In genomic region chr2:88082781-88083180, GRCh38 we compare ENCODE assay signal across 25 cellular contexts. TPM values are rescaled to one million over a fixed set of nuclear protein-coding genes. Genes with fewer than 3 reads are reported as not detected.
DNase-seq lines count a peak whose midpoint lies in the region; ATAC-seq, FAIRE-seq and TF ChIP-seq lines count a peak whose summit lies in the region.
"Had no signal": no experiment of that assay in that cellular context is flagged by ENCODE, and none has a peak within 500 bp of the region (broad histone marks: within the 10 kb centered on the region; RNA-seq: fewer than 3 reads in every experiment).

No MANE protein-coding gene starts in this region.

- 86 to 96% (median 93%) methylated on average over 1 of the region's 1 CpG for WGBS in psoas muscle, 3 donors

- no peak overlapping the region for H3K4me3 Mint-ChIP-seq in Calu3 (ENCODE audit: low read depth, unreplicated experiment)
- H3K4me3 Mint-ChIP-seq in activated naive CD4-positive, alpha-beta T cell treated with anti-CD3 and anti-CD28 coated beads for 36 hours: no peak overlapping the region
- H3K4me3 Mint-ChIP-seq in activated CD4-positive, alpha-beta T cell treated with anti-CD3 and anti-CD28 coated beads, Interleukin-2, amount 10 ng/mL, durations not matched to agents 24 days and 14 days: no peak overlapping the region
- H3K4me3 Mint-ChIP-seq: activated CD4-positive, alpha-beta memory T cell treated with anti-CD3 and anti-CD28 coated beads, Interleukin-2, amount 10 ng/mL, durations not matched to agents 7 days and 5 days; neural progenitor cell had no signal

- no peaks in the 10 kb centered on the region for H3K27me3 ChIP-seq in psoas muscle (ENCODE audit: insufficient read depth in 3 of 3, low read length in 2 of 3)
- H3K27me3 ChIP-seq: esophagus squamous epithelium, left lung, MG63, neural progenitor cell, thyroid gland had no signal

- CTCF ChIA-PET in Calu3 (lab: Charles Lee): interaction anchor here (0.9 to 1.1 kb wide), 2 partner anchors 21 to 22 kb away, joined by 5 to 7 read pairs; no protein-coding TSS in a partner anchor
- CTCF ChIA-PET in activated naive CD4-positive, alpha-beta T cell treated with anti-CD3 and anti-CD28 coated beads for 36 hours (lab: Charles Lee): interaction anchor here (2.4 kb wide), 1 partner anchor 22 kb away, joined by 9 read pairs; no protein-coding TSS in a partner anchor

- H3K9me3 ChIP-seq in psoas muscle: no peaks in the 10 kb centered on the region
- H3K9me3 ChIP-seq: esophagus squamous epithelium, left lung, MG63, thyroid gland had no signal

- no peaks in the 10 kb centered on the region for H3K27me3 Mint-ChIP-seq in Calu3 (ENCODE audit: unreplicated experiment)
- no peaks in the 10 kb centered on the region for H3K27me3 Mint-ChIP-seq in activated naive CD4-positive, alpha-beta T cell treated with anti-CD3 and anti-CD28 coated beads for 36 hours (ENCODE audit: low read depth)
- H3K27me3 Mint-ChIP-seq in activated CD4-positive, alpha-beta T cell treated with anti-CD3 and anti-CD28 coated beads, Interleukin-2, amount 10 ng/mL, durations not matched to agents 24 days and 14 days: no peaks in the 10 kb centered on the region
- H3K27me3 Mint-ChIP-seq: activated CD4-positive, alpha-beta memory T cell treated with anti-CD3 and anti-CD28 coated beads, Interleukin-2, amount 10 ng/mL, durations not matched to agents 7 days and 5 days had no signal

- TF ChIP-seq CTCF in Calu3 (IDR thresholded peaks at IDR 0.05; ENCODE audit: unreplicated experiment): no peak
- no peak for TF ChIP-seq CTCF in psoas muscle (IDR thresholded peaks at IDR 0.05)

- H3K36me3 Mint-ChIP-seq in Calu3 (ENCODE audit: insufficient read depth, unreplicated experiment): no peaks in the 10 kb centered on the region
- H3K36me3 Mint-ChIP-seq in activated naive CD4-positive, alpha-beta T cell treated with anti-CD3 and anti-CD28 coated beads for 36 hours (ENCODE audit: low read depth): no peaks in the 10 kb centered on the region
- no peaks in the 10 kb centered on the region for H3K36me3 Mint-ChIP-seq in activated CD4-positive, alpha-beta T cell treated with anti-CD3 and anti-CD28 coated beads, Interleukin-2, amount 10 ng/mL, durations not matched to agents 24 days and 14 days (ENCODE audit: low read depth)
- H3K36me3 Mint-ChIP-seq: neural progenitor cell had no signal

- H3K4me3 ChIP-seq in psoas muscle: no peak overlapping the region
- H3K4me3 ChIP-seq: esophagus squamous epithelium, left lung, MG63, neural progenitor cell, PC-9, thyroid gland had no signal

- peaks cover 27% of the 10 kb centered on the region for H3K4me1 ChIP-seq in psoas muscle
- H3K4me1 ChIP-seq: esophagus squamous epithelium, left lung, thyroid gland had no signal

- H3K27ac Mint-ChIP-seq in Calu3 (ENCODE audit: unreplicated experiment): peak overlapping the region; percentile 75
- no peak overlapping the region for H3K27ac Mint-ChIP-seq in activated naive CD4-positive, alpha-beta T cell treated with anti-CD3 and anti-CD28 coated beads for 36 hours
- H3K27ac Mint-ChIP-seq in activated CD4-positive, alpha-beta T cell treated with anti-CD3 and anti-CD28 coated beads, Interleukin-2, amount 10 ng/mL, durations not matched to agents 24 days and 14 days: no peak overlapping the region
- H3K27ac Mint-ChIP-seq: activated CD4-positive, alpha-beta memory T cell treated with anti-CD3 and anti-CD28 coated beads, Interleukin-2, amount 10 ng/mL, durations not matched to agents 7 days and 5 days; neural progenitor cell had no signal

- peak overlapping the region; percentile 41 for H3K27ac ChIP-seq in psoas muscle
- H3K27ac ChIP-seq: C4-2B, left lung, neural progenitor cell, PC-9, thyroid gland had no signal

- DNase-seq in Calu3: no peak
- DNase-seq in SK-MEL-5 (ENCODE audit: low read depth, low spot score): peak; percentile 99
- peak; percentile 37 to 64 for DNase-seq in frontal cortex (ENCODE audit: low spot score in 2 of 2)
- DNase-seq in psoas muscle: no peak
- no peak for DNase-seq in HuH-7 (ENCODE audit: low spot score)
- DNase-seq in activated naive CD4-positive, alpha-beta T cell treated with anti-CD3 and anti-CD28 coated beads for 36 hours: no peak
- no peak for DNase-seq in activated CD4-positive, alpha-beta T cell treated with anti-CD3 and anti-CD28 coated beads, Interleukin-2, amount 10 ng/mL, durations not matched to agents 24 days and 14 days
- DNase-seq: ACHN; activated CD4-positive, alpha-beta memory T cell treated with anti-CD3 and anti-CD28 coated beads, Interleukin-2, amount 10 ng/mL, durations not matched to agents 7 days and 5 days; activated gamma-delta T cell treated with Interleukin-2 at 50 U/mL for 16 hours; activated T-cell treated with anti-CD3 and anti-CD28 coated beads for 4 hours; central memory CD4-positive, alpha-beta T cell; esophagus squamous epithelium; glutamatergic neuron; left lung; MG63; NCI-H1694; NCI-H226; PC-9; thyroid gland had no signal

- H3K36me3 ChIP-seq in psoas muscle (ENCODE audit: insufficient read depth in 1 of 2, low read depth in 1 of 2): peaks cover 0 to 36% of the 10 kb centered on the region in 2 donors
- H3K36me3 ChIP-seq: esophagus squamous epithelium, left lung, MG63, neural progenitor cell, thyroid gland had no signal

- ATAC-seq in psoas muscle: no peak
- no peak for ATAC-seq in GM18867 (IDR thresholded peaks at IDR 0.05; ENCODE audit: unreplicated experiment)
- ATAC-seq: left lung had no signal

- H3K4me1 Mint-ChIP-seq in Calu3 (ENCODE audit: low read depth, unreplicated experiment): peaks cover 20% of the 10 kb centered on the region
- H3K4me1 Mint-ChIP-seq in activated naive CD4-positive, alpha-beta T cell treated with anti-CD3 and anti-CD28 coated beads for 36 hours (ENCODE audit: low read depth): no peaks in the 10 kb centered on the region
- H3K4me1 Mint-ChIP-seq in activated CD4-positive, alpha-beta T cell treated with anti-CD3 and anti-CD28 coated beads, Interleukin-2, amount 10 ng/mL, durations not matched to agents 24 days and 14 days: no peaks in the 10 kb centered on the region
- H3K4me1 Mint-ChIP-seq: activated CD4-positive, alpha-beta memory T cell treated with anti-CD3 and anti-CD28 coated beads, Interleukin-2, amount 10 ng/mL, durations not matched to agents 7 days and 5 days had no signal

- in situ Hi-C loops in SK-MEL-5 (cut with HindIII; ENCODE audit: low pct_unique_long_range_greater_than_20kb, low sequenced_read_pairs): no loop called here

- H3K9me3 Mint-ChIP-seq in Calu3 (ENCODE audit: low read depth, unreplicated experiment): no peaks in the 10 kb centered on the region
- H3K9me3 Mint-ChIP-seq in activated naive CD4-positive, alpha-beta T cell treated with anti-CD3 and anti-CD28 coated beads for 36 hours: no peaks in the 10 kb centered on the region
- no peaks in the 10 kb centered on the region for H3K9me3 Mint-ChIP-seq in activated CD4-positive, alpha-beta T cell treated with anti-CD3 and anti-CD28 coated beads, Interleukin-2, amount 10 ng/mL, durations not matched to agents 24 days and 14 days
- H3K9me3 Mint-ChIP-seq: activated CD4-positive, alpha-beta memory T cell treated with anti-CD3 and anti-CD28 coated beads, Interleukin-2, amount 10 ng/mL, durations not matched to agents 7 days and 5 days; neural progenitor cell had no signal

- intact Hi-C loops in Calu3 (cut with micrococcal nuclease; ENCODE audit: unreplicated experiment): no loop called here
- intact Hi-C loops in psoas muscle (cut with DNase I): no loop called here
- intact Hi-C loops in activated naive CD4-positive, alpha-beta T cell treated with anti-CD3 and anti-CD28 coated beads for 36 hours (cut with micrococcal nuclease): no loop called here
- intact Hi-C loops in activated CD4-positive, alpha-beta T cell treated with anti-CD3 and anti-CD28 coated beads, Interleukin-2, amount 10 ng/mL, durations not matched to agents 24 days and 14 days (cut with micrococcal nuclease): no loop called here

- BruUV-seq in Calu3 (replicated peaks; lab: Mats Ljungman, UMichigan): no TSS peak

- FAIRE-seq in frontal cortex (lab: Jason Lieb, UNC): peak; percentile 94

RNA-seq across cellular contexts. Expression of gene SMYD1, which starts 15.2 kb away (rescaled TPM):
- total RNA-seq in Calu3 (2022): not detected in 2 replicates
- total RNA-seq in SK-MEL-5 (2014; rRNA removed; shearing (Covaris generic)): 0.50 and 0.77 TPM in 2 replicates
- 0.71 TPM in 2 replicates for polyA plus RNA-seq in SK-MEL-5 (2015; cell fraction: cytosol; rRNA removed)
- 0.76 and 0.93 TPM in 2 replicates for polyA plus RNA-seq in SK-MEL-5 (2015; cell fraction: nucleus; rRNA removed)
- not detected for total RNA-seq in frontal cortex
- total RNA-seq in psoas muscle: 100 to 1,000 TPM; 143 to 325 (median 232) TPM
- polyA plus RNA-seq in psoas muscle: 100 to 1,000 TPM in 1 of 3 donors, 10 to 100 TPM in 1, 1 to 10 TPM in 1; 8.0 to 112 (median 57.2) TPM
- total RNA-seq in activated naive CD4-positive, alpha-beta T cell treated with anti-CD3 and anti-CD28 coated beads for 36 hours: not detected
- not detected in 2 replicates for total RNA-seq in activated CD4-positive, alpha-beta T cell treated with anti-CD3 and anti-CD28 coated beads, Interleukin-2, amount 10 ng/mL, durations not matched to agents 24 days and 14 days
- total RNA-seq: activated CD4-positive, alpha-beta memory T cell treated with anti-CD3 and anti-CD28 coated beads, Interleukin-2, amount 10 ng/mL, durations not matched to agents 7 days and 5 days; PC-9; renal cortical epithelial cell; T-helper 2 cell treated with Interferon-gamma antibody and Interleukin-4, amounts not matched to agents 100 ng/mL and 5 ng/mL, for 36 hours; thyroid gland had no signal

RNA-seq across cellular contexts. Expression of gene KRCC1, which starts 27.2 kb away (rescaled TPM):
- total RNA-seq in Calu3 (2022): 31.9 and 32.1 TPM in 2 replicates
- total RNA-seq in SK-MEL-5 (2014; rRNA removed; shearing (Covaris generic)): 15.7 and 18.2 TPM in 2 replicates
- polyA plus RNA-seq in SK-MEL-5 (2015; cell fraction: cytosol; rRNA removed): 9.6 and 14.9 TPM in 2 replicates
- polyA plus RNA-seq in SK-MEL-5 (2015; cell fraction: nucleus; rRNA removed): 3.8 and 8.8 TPM in 2 replicates
- 17.1 TPM for total RNA-seq in frontal cortex
- total RNA-seq in psoas muscle: 10 to 100 TPM; 10.8 to 24.1 (median 18.7) TPM
- polyA plus RNA-seq in psoas muscle: 10 to 100 TPM; 19.1 to 44.4 (median 20.1) TPM
- total RNA-seq in activated naive CD4-positive, alpha-beta T cell treated with anti-CD3 and anti-CD28 coated beads for 36 hours: 1 to 10 TPM; 2.4 to 2.5 TPM
- total RNA-seq in activated CD4-positive, alpha-beta T cell treated with anti-CD3 and anti-CD28 coated beads, Interleukin-2, amount 10 ng/mL, durations not matched to agents 24 days and 14 days: 16.5 and 16.9 TPM in 2 replicates

RNA-seq across cellular contexts. Expression of gene FABP1, which starts 45.1 kb away (rescaled TPM):
- total RNA-seq in Calu3 (2022): not detected in 2 replicates
- total RNA-seq in SK-MEL-5 (2014; rRNA removed; shearing (Covaris generic)): not detected in 2 replicates
- polyA plus RNA-seq in SK-MEL-5 (2015; cell fraction: cytosol; rRNA removed): not detected in 2 replicates
- polyA plus RNA-seq in SK-MEL-5 (2015; cell fraction: nucleus; rRNA removed): not detected in 2 replicates
- total RNA-seq in frontal cortex: not detected
- under 1 TPM in 3 of 4 donors, not detected in 1; 0.52 to 0.89 (median 0.65) TPM for total RNA-seq in psoas muscle
- polyA plus RNA-seq in psoas muscle: 1 to 10 TPM in 2 of 3 donors, not detected in 1; 1.6 to 4.5 TPM
- not detected for total RNA-seq in activated naive CD4-positive, alpha-beta T cell treated with anti-CD3 and anti-CD28 coated beads for 36 hours
- not detected in 2 replicates for total RNA-seq in activated CD4-positive, alpha-beta T cell treated with anti-CD3 and anti-CD28 coated beads, Interleukin-2, amount 10 ng/mL, durations not matched to agents 24 days and 14 days
- total RNA-seq: activated CD4-positive, alpha-beta memory T cell treated with anti-CD3 and anti-CD28 coated beads, Interleukin-2, amount 10 ng/mL, durations not matched to agents 7 days and 5 days; esophagus squamous epithelium; left lung; PC-9; renal cortical epithelial cell; T-helper 2 cell treated with Interferon-gamma antibody and Interleukin-4, amounts not matched to agents 100 ng/mL and 5 ng/mL, for 36 hours; thyroid gland had no signal

Comparison
In these comparisons a context has a peak if more than half of its experiments do, and no peak if none do; other contexts are left out.
1. DNase-seq: peak in SK-MEL-5 (single experiment) and frontal cortex (2 of 2); none in Calu3 (single experiment), psoas muscle (0 of 2), HuH-7 (single experiment), activated naive CD4-positive, alpha-beta T cell treated with anti-CD3 and anti-CD28 coated beads for 36 hours (single experiment) and activated CD4-positive, alpha-beta T cell treated with anti-CD3 and anti-CD28 coated beads, Interleukin-2, amount 10 ng/mL, durations not matched to agents 24 days and 14 days (single experiment).
2. RNA of gene SMYD1, which starts 15.2 kb away (total RNA-seq): 143 to 325 TPM in psoas muscle; 0.50 to 0.77 TPM in SK-MEL-5, not detected in activated CD4-positive, alpha-beta T cell treated with anti-CD3 and anti-CD28 coated beads, Interleukin-2, amount 10 ng/mL, durations not matched to agents 24 days and 14 days, not detected in Calu3, not detected in frontal cortex (single experiment) and not detected in activated naive CD4-positive, alpha-beta T cell treated with anti-CD3 and anti-CD28 coated beads for 36 hours; every median in the first group is over 10 times any median in the second.